ENCODE assay signal across 1 cellular context in the genomic region with DNA sequence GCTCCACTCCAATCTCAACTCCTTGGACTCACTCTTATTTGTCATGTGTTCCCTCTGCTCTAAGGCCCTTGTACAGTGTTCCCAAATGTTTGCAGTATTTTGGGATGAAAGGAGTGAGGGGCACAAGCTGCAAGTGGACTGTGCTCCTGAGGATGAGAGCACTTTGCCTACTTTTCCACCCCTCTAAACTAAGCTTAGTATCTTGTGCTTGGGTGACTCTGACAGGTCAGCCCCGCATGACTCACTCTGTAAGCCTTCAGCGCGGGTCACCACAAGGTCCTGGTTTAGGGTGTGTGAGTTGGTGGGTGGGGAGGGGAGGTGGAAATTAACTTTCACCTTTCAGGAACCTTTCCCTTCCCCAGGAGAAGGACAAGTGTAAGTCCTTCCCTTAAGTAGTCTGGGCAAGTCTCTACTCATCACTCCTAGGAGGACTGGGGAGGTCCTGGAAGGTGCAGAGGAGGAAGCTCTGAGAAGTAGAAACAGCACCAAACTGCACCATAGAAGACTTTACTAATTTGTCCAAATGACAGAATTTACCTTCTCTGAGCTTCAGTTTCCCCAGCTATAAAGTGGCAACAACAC.
TF ChIP-seq lines count a peak whose summit lies in the region.

No MANE protein-coding gene starts in this region.

TF ChIP-seq in HepG2, 621 proteins besides CTCF, POLR2A, EP300 and RAD21 (continued from another document):
- TF ChIP-seq NR0B2 (CRISPR knock-in tag; IDR thresholded peaks at IDR 0.05) (no peak), ZSCAN30 (CRISPR knock-in tag; IDR thresholded peaks at IDR 0.05) (peak; percentile 53; the same call in 1 of the 2 replicates), BORCS8-MEF2B (CRISPR knock-in tag; IDR thresholded peaks at IDR 0.05) (no peak), GLI4 (CRISPR knock-in tag; IDR thresholded peaks at IDR 0.05; ENCODE audit: borderline replicate concordance) (no peak), ZNF24 (IDR thresholded peaks at IDR 0.05) (no peak)
TF ChIP-seq in HepG2: peak in this region for 17.
